ENCODE assay signal across 8 cellular contexts in genomic region chrX:39149761-39150160, GRCh38.
DNase-seq lines count a peak whose midpoint lies in the region; ATAC-seq and TF ChIP-seq lines count a peak whose summit lies in the region.

No MANE protein-coding gene starts in this region.

- DNase-seq in activated gamma-delta T cell treated with Interleukin-2 at 50 U/mL for 16 hours, result peak; percentile 46
- DNase-seq in activated gamma-delta T cell (lab: John Stamatoyannopoulos, UW), result no peak
- DNase-seq in NCI-H69 (lab: John Stamatoyannopoulos, UW), result peak; percentile 75
- peak; percentile 59 for DNase-seq in activated CD8-positive, alpha-beta memory T cell treated with anti-CD3 and anti-CD28 coated beads, Interleukin-2, amount 50 U/mL, for 4 hours
- DNase-seq in fibroblast of lung (ENCODE audit: low read depth in 2 of 2), result peak; percentile 16 to 74
- peak; percentile 70 for DNase-seq in neural progenitor cell (ENCODE audit: low spot score)
- DNase-seq in transverse colon, result peak; percentile 75

- no peaks in the 10 kb centered on the region for H3K36me3 ChIP-seq in fibroblast of lung (ENCODE audit: control insufficient read depth, insufficient read depth, low read length)
- H3K36me3 ChIP-seq in neural progenitor cell, result no peaks in the 10 kb centered on the region
- no peaks in the 10 kb centered on the region for H3K36me3 ChIP-seq in transverse colon

- H3K27me3 ChIP-seq in fibroblast of lung (ENCODE audit: control insufficient read depth, insufficient read depth, low read length) (no peaks in the 10 kb centered on the region), neural progenitor cell (no peaks in the 10 kb centered on the region), transverse colon (no peaks in the 10 kb centered on the region)

- no peaks in the 10 kb centered on the region for H4K20me1 ChIP-seq in fibroblast of lung (ENCODE audit: control insufficient read depth, extremely low read depth, insufficient read depth, low read length)
- H4K20me1 ChIP-seq in neural progenitor cell (ENCODE audit: low read depth), result no peaks in the 10 kb centered on the region

- no peaks in the 10 kb centered on the region for H3K79me2 ChIP-seq in fibroblast of lung (ENCODE audit: control insufficient read depth, insufficient read depth, low read length)
- no peaks in the 10 kb centered on the region for H3K79me2 ChIP-seq in neural progenitor cell (ENCODE audit: low read depth)

- H3K4me3 Mint-ChIP-seq in neural progenitor cell, result no peak overlapping the region

- H3K27me3 Mint-ChIP-seq in neural progenitor cell (ENCODE audit: insufficient read depth, low read depth), result no peaks in the 10 kb centered on the region

- H3K9ac ChIP-seq in fibroblast of lung (ENCODE audit: insufficient read depth, low read length) (no peak overlapping the region), neural progenitor cell (no peak overlapping the region)

- H3K36me3 Mint-ChIP-seq in neural progenitor cell, result no peaks in the 10 kb centered on the region

- H3K9me3 ChIP-seq in fibroblast of lung (ENCODE audit: control insufficient read depth, insufficient read depth, low read depth, low read length), result no peaks in the 10 kb centered on the region
- no peaks in the 10 kb centered on the region for H3K9me3 ChIP-seq in neural progenitor cell (ENCODE audit: low read depth)
- H3K9me3 ChIP-seq in transverse colon, result no peaks in the 10 kb centered on the region

- TF ChIP-seq POLR2A in transverse colon (IDR thresholded peaks at IDR 0.05), result no peak

- H3K9me3 Mint-ChIP-seq in neural progenitor cell, result no peaks in the 10 kb centered on the region

- H3K4me1 Mint-ChIP-seq in neural progenitor cell, result peaks cover 8% of the 10 kb centered on the region

- peak; percentile 62 to 76 for TF ChIP-seq CTCF in fibroblast of lung (conservative IDR thresholded peaks at IDR 0.05 in 1 of 2, IDR thresholded peaks at IDR 0.05 in 1 of 2; ENCODE audit: low read depth in 1 of 2, low read length in 2 of 2)
- TF ChIP-seq CTCF in neural progenitor cell (IDR thresholded peaks at IDR 0.05), result peak; percentile 84
- peak; percentile 53 to 67 (median 57) for TF ChIP-seq CTCF in transverse colon (IDR thresholded peaks at IDR 0.05)

- no peak for ATAC-seq in GM18511 (IDR thresholded peaks at IDR 0.05; ENCODE audit: unreplicated experiment)

- TF ChIP-seq EP300 in transverse colon (IDR thresholded peaks at IDR 0.05; ENCODE audit: low read depth), result no peak

- in situ Hi-C loops in transverse colon (cut with MboI; ENCODE audit: low pct_ligation_motif_present in 1 of 4, low pct_unique_long_range_greater_than_20kb in 1 of 4, low sequenced_read_pairs in 3 of 4), result loop anchor here (10.0 to 25.0 kb wide), 4 partner anchors 162 to 387 kb away; no protein-coding TSS in a partner anchor

- H3K27ac ChIP-seq in fibroblast of lung (ENCODE audit: insufficient read depth, low read length) (no peak overlapping the region), neural progenitor cell (no peak overlapping the region), transverse colon (no peak overlapping the region)

- 33% methylated on average over 8 of the region's 8 CpGs; no CpG with 5 or more reads in 1 of the 2 donors for WGBS in transverse colon (ENCODE audit: low coverage in 1 of 2), 2 donors

- H3K4me3 ChIP-seq in fibroblast of lung (replicated peaks in 1 of 4; ENCODE audit: control extremely low read depth in 1 of 4, insufficient read depth in 1 of 4, low read depth in 3 of 4, low read length in 4 of 4) (no peak overlapping the region), neural progenitor cell (no peak overlapping the region), transverse colon (no peak overlapping the region)

- H2AFZ ChIP-seq in fibroblast of lung (ENCODE audit: low read length) (no peak overlapping the region), neural progenitor cell (replicated peaks) (no peak overlapping the region)

- no peak overlapping the region for H3K27ac Mint-ChIP-seq in neural progenitor cell

- no peak overlapping the region for H3K4me2 ChIP-seq in fibroblast of lung (ENCODE audit: extremely low read depth, insufficient read depth, low read length)
- H3K4me2 ChIP-seq in neural progenitor cell, result peak overlapping the region; percentile 32

- intact Hi-C loops in transverse colon (cut with DNase I; ENCODE audit: low total_unique reads), result no loop called here

- H3F3A ChIP-seq in neural progenitor cell (ENCODE audit: low read depth), result no peaks in the 10 kb centered on the region

- H3K4me1 ChIP-seq in fibroblast of lung (ENCODE audit: control insufficient read depth, extremely low read depth, insufficient read depth, low read length) (no peaks in the 10 kb centered on the region), neural progenitor cell (no peaks in the 10 kb centered on the region), transverse colon (no peaks in the 10 kb centered on the region)
